ENCODE assay signal across 8 cellular contexts in the genomic region with DNA sequence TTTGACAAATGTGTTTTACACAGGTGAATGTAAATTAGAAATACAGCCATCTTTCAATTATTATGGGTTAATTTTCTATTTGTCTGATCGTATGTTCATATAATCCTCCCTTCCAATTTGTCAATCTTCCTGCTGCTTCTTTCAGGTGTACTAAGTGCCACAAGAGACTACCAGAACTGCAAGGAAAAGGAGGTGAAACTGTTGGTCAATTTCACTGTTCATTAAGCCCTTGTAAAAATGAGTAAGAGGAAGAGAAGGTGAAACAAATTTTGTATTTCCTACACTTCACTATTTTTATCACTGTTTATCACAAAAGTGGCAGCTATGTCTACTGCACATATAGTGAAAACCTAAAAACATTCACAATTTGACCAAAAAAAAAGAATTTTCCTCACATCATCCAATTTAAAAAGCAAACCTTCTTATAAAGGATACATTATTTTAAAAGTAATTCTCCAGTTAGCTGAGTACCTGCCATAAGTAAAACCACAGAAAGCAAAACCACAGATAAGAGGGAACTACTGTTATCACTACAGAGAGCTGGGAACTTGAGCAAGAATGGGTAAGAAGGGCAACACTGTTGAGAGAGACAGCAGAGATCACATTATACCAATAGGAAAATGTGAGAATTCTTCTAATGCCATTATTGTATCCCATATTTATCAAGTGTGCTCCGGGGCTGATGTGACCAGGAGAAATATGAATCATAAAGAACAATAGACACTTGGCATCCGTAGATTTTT.
DNase-seq lines count a peak whose midpoint lies in the region; ATAC-seq and TF ChIP-seq lines count a peak whose summit lies in the region.

No MANE protein-coding gene starts in this region.

- CTCF ChIA-PET in CD8-positive, alpha-beta memory T cell (lab: Charles Lee): no interaction called here

- peaks cover 4% of the 10 kb centered on the region for H3K4me1 Mint-ChIP-seq in activated naive CD8-positive, alpha-beta T cell treated with anti-CD3 and anti-CD28 coated beads, Interleukin-2, amount 10 ng/mL, durations not matched to agents 7 days and 5 days
- H3K4me1 Mint-ChIP-seq in activated naive CD8-positive, alpha-beta T cell treated with anti-CD3 and anti-CD28 coated beads for 36 hours: peaks cover 3% of the 10 kb centered on the region
- H3K4me1 Mint-ChIP-seq in stimulated activated naive CD8-positive, alpha-beta T cell treated with anti-CD3 and anti-CD28 coated beads, Interleukin-15, amount 100 ng/mL, for 72 hours: no peaks in the 10 kb centered on the region
- peaks cover 7 to 11% (median 9%) of the 10 kb centered on the region in 3 donors for H3K4me1 Mint-ChIP-seq in CD8-positive, alpha-beta memory T cell

- H3K4me1 ChIP-seq in RWPE2 (ENCODE audit: insufficient read depth, poor library complexity, severe bottlenecking): peaks cover 48% of the 10 kb centered on the region
- H3K4me1 ChIP-seq in CD8-positive, alpha-beta memory T cell (ENCODE audit: insufficient read depth, low read length): no peaks in the 10 kb centered on the region

- no peaks in the 10 kb centered on the region for H3K27me3 ChIP-seq in RWPE2 (ENCODE audit: insufficient read depth, poor library complexity, severe bottlenecking)
- no peaks in the 10 kb centered on the region for H3K27me3 ChIP-seq in CD8-positive, alpha-beta memory T cell (ENCODE audit: insufficient read depth, low read length, poor library complexity, severe bottlenecking)

- peak; percentile 75 for ATAC-seq in activated naive CD8-positive, alpha-beta T cell treated with anti-CD3 and anti-CD28 coated beads, Interleukin-2, amount 10 ng/mL, durations not matched to agents 7 days and 5 days (ENCODE audit: low read depth)
- ATAC-seq in HG03095 (IDR thresholded peaks at IDR 0.05; ENCODE audit: unreplicated experiment) (peak; percentile 97), RWPE2 (ENCODE audit: low read depth) (peak; percentile 33)
- ATAC-seq in stimulated activated naive CD8-positive, alpha-beta T cell treated with anti-CD3 and anti-CD28 coated beads, Interleukin-15, amount 100 ng/mL, for 72 hours: peak; percentile 99

- H3K4me3 Mint-ChIP-seq in activated naive CD8-positive, alpha-beta T cell treated with anti-CD3 and anti-CD28 coated beads, Interleukin-2, amount 10 ng/mL, durations not matched to agents 7 days and 5 days: no peak overlapping the region
- no peak overlapping the region for H3K4me3 Mint-ChIP-seq in activated naive CD8-positive, alpha-beta T cell treated with anti-CD3 and anti-CD28 coated beads for 36 hours
- no peak overlapping the region for H3K4me3 Mint-ChIP-seq in stimulated activated naive CD8-positive, alpha-beta T cell treated with anti-CD3 and anti-CD28 coated beads, Interleukin-15, amount 100 ng/mL, for 72 hours
- H3K4me3 Mint-ChIP-seq in CD8-positive, alpha-beta memory T cell: no peak overlapping the region

- H3K9me3 ChIP-seq in RWPE2 (ENCODE audit: severe bottlenecking): no peaks in the 10 kb centered on the region
- H3K9me3 ChIP-seq in CD8-positive, alpha-beta memory T cell (ENCODE audit: low read length): no peaks in the 10 kb centered on the region

- no peak overlapping the region for H3K4me3 ChIP-seq in RWPE2 (ENCODE audit: severe bottlenecking)
- no peak overlapping the region for H3K4me3 ChIP-seq in CD8-positive, alpha-beta memory T cell (ENCODE audit: low read length)

- no peak overlapping the region for H3K27ac Mint-ChIP-seq in activated naive CD8-positive, alpha-beta T cell treated with anti-CD3 and anti-CD28 coated beads, Interleukin-2, amount 10 ng/mL, durations not matched to agents 7 days and 5 days
- no peak overlapping the region for H3K27ac Mint-ChIP-seq in activated naive CD8-positive, alpha-beta T cell treated with anti-CD3 and anti-CD28 coated beads for 36 hours
- H3K27ac Mint-ChIP-seq in stimulated activated naive CD8-positive, alpha-beta T cell treated with anti-CD3 and anti-CD28 coated beads, Interleukin-15, amount 100 ng/mL, for 72 hours: peak overlapping the region in 1 of 2 donors; percentile 3
- H3K27ac Mint-ChIP-seq in CD8-positive, alpha-beta memory T cell: peak overlapping the region in 1 of 8 donors; percentile 16

- DNase-seq in activated naive CD8-positive, alpha-beta T cell treated with anti-CD3 and anti-CD28 coated beads, Interleukin-2, amount 10 ng/mL, durations not matched to agents 7 days and 5 days: no peak
- no peak for DNase-seq in activated naive CD8-positive, alpha-beta T cell treated with anti-CD3 and anti-CD28 coated beads for 36 hours
- DNase-seq in RWPE2 (ENCODE audit: low spot score): no peak
- no peak for DNase-seq in stimulated activated naive CD8-positive, alpha-beta T cell treated with anti-CD3 and anti-CD28 coated beads, Interleukin-15, amount 100 ng/mL, for 72 hours
- no peak for DNase-seq in CD8-positive, alpha-beta memory T cell
- no peak for DNase-seq in stimulated activated CD4-positive, alpha-beta T cell treated with anti-CD3 and anti-CD28 coated beads, Interleukin-1b, Interleukin-23, amount 100 ng/mL, for 48 hours
- no peak for DNase-seq in activated CD4-positive, alpha-beta T cell treated with anti-CD3 and anti-CD28 coated beads, Interleukin-2, amount 50 U/mL, for 1 hour

- H3K27ac ChIP-seq in RWPE2 (ENCODE audit: poor library complexity, severe bottlenecking): peak overlapping the region; percentile 55
- H3K27ac ChIP-seq in CD8-positive, alpha-beta memory T cell (ENCODE audit: low read depth, low read length): no peak overlapping the region

- H3K27me3 Mint-ChIP-seq in activated naive CD8-positive, alpha-beta T cell treated with anti-CD3 and anti-CD28 coated beads, Interleukin-2, amount 10 ng/mL, durations not matched to agents 7 days and 5 days: no peaks in the 10 kb centered on the region
- no peaks in the 10 kb centered on the region for H3K27me3 Mint-ChIP-seq in activated naive CD8-positive, alpha-beta T cell treated with anti-CD3 and anti-CD28 coated beads for 36 hours
- H3K27me3 Mint-ChIP-seq in stimulated activated naive CD8-positive, alpha-beta T cell treated with anti-CD3 and anti-CD28 coated beads, Interleukin-15, amount 100 ng/mL, for 72 hours: no peaks in the 10 kb centered on the region
- no peaks in the 10 kb centered on the region for H3K27me3 Mint-ChIP-seq in CD8-positive, alpha-beta memory T cell

- POLR2A ChIA-PET in activated naive CD8-positive, alpha-beta T cell treated with anti-CD3 and anti-CD28 coated beads, Interleukin-2, amount 10 ng/mL, durations not matched to agents 7 days and 5 days (lab: Charles Lee): no interaction called here
- POLR2A ChIA-PET in CD8-positive, alpha-beta memory T cell (lab: Charles Lee): no interaction called here

- no peaks in the 10 kb centered on the region for H3K36me3 ChIP-seq in RWPE2 (ENCODE audit: low read depth)
- no peaks in the 10 kb centered on the region for H3K36me3 ChIP-seq in CD8-positive, alpha-beta memory T cell (ENCODE audit: insufficient read depth, low read length)

- peaks cover 3% of the 10 kb centered on the region for H3K36me3 Mint-ChIP-seq in activated naive CD8-positive, alpha-beta T cell treated with anti-CD3 and anti-CD28 coated beads, Interleukin-2, amount 10 ng/mL, durations not matched to agents 7 days and 5 days
- peaks cover 2% of the 10 kb centered on the region for H3K36me3 Mint-ChIP-seq in activated naive CD8-positive, alpha-beta T cell treated with anti-CD3 and anti-CD28 coated beads for 36 hours
- peaks cover 1 to 6% (median 3%) of the 10 kb centered on the region in 3 donors for H3K36me3 Mint-ChIP-seq in CD8-positive, alpha-beta memory T cell

- H3K9me3 Mint-ChIP-seq in activated naive CD8-positive, alpha-beta T cell treated with anti-CD3 and anti-CD28 coated beads, Interleukin-2, amount 10 ng/mL, durations not matched to agents 7 days and 5 days: no peaks in the 10 kb centered on the region
- H3K9me3 Mint-ChIP-seq in activated naive CD8-positive, alpha-beta T cell treated with anti-CD3 and anti-CD28 coated beads for 36 hours: no peaks in the 10 kb centered on the region
- H3K9me3 Mint-ChIP-seq in stimulated activated naive CD8-positive, alpha-beta T cell treated with anti-CD3 and anti-CD28 coated beads, Interleukin-15, amount 100 ng/mL, for 72 hours: no peaks in the 10 kb centered on the region
- no peaks in the 10 kb centered on the region for H3K9me3 Mint-ChIP-seq in CD8-positive, alpha-beta memory T cell

- no peak for TF ChIP-seq CTCF in RWPE2 (IDR thresholded peaks at IDR 0.05; ENCODE audit: poor library complexity, severe bottlenecking)

Comparison
In these comparisons a context has a peak if more than half of its experiments do, and no peak if none do; other contexts are left out.
1. ATAC-seq: peak in every context shown above with its lines; median percentile 99 in stimulated activated naive CD8-positive, alpha-beta T cell treated with anti-CD3 and anti-CD28 coated beads, Interleukin-15, amount 100 ng/mL, for 72 hours; 97 in HG03095; 75 in activated naive CD8-positive, alpha-beta T cell treated with anti-CD3 and anti-CD28 coated beads, Interleukin-2, amount 10 ng/mL, durations not matched to agents 7 days and 5 days; 33 in RWPE2.